15 cellular contexts compared by ENCODE assay signal in genomic region chr10:128985036-128985435, GRCh38.
A peak's percentile ranks its signal among the peaks of the same experiment; 100 is the strongest.
DNase-seq lines count a peak whose midpoint lies in the region; ATAC-seq and TF ChIP-seq lines count a peak whose summit lies in the region.
"Had no signal": no experiment of that assay in that cellular context is flagged by ENCODE, and none has a peak within 500 bp of the region (broad histone marks: within the 10 kb centered on the region; RNA-seq: fewer than 3 reads in every experiment).

No MANE protein-coding gene starts in this region.

- H3K27me3 Mint-ChIP-seq in osteocyte (ENCODE audit: unreplicated experiment) (no peaks in the 10 kb centered on the region), type B pancreatic cell (peaks cover 3% of the 10 kb centered on the region)

- no peaks in the 10 kb centered on the region for H3K4me1 Mint-ChIP-seq in osteocyte (ENCODE audit: unreplicated experiment)
- H3K4me1 Mint-ChIP-seq in type B pancreatic cell (ENCODE audit: unreplicated experiment), result no peaks in the 10 kb centered on the region

- ATAC-seq in GM19328 (IDR thresholded peaks at IDR 0.05; ENCODE audit: unreplicated experiment), result no peak
- ATAC-seq in GM19463 (IDR thresholded peaks at IDR 0.05; ENCODE audit: unreplicated experiment), result no peak
- ATAC-seq: A549, GM23338 had no signal

- H3K9me3 Mint-ChIP-seq in osteocyte (ENCODE audit: unreplicated experiment) (peaks cover 28% of the 10 kb centered on the region), type B pancreatic cell (no peaks in the 10 kb centered on the region)
- H3K9me3 Mint-ChIP-seq: GM23338 had no signal

- peak; percentile 5 for DNase-seq in activated CD8-positive, alpha-beta memory T cell treated with anti-CD3 and anti-CD28 coated beads for 24 hours
- DNase-seq in activated CD8-positive, alpha-beta memory T cell treated with anti-CD3 and anti-CD28 coated beads, Interleukin-2, amount 50 U/mL, for 4 hours, result no peak
- DNase-seq in coronary artery (ENCODE audit: low spot score), result peak; percentile 19
- peak; percentile 56 for DNase-seq in osteocyte (ENCODE audit: extremely low spot score, unreplicated experiment)
- peak; percentile 29 for DNase-seq in type B pancreatic cell (ENCODE audit: extremely low spot score, unreplicated experiment)
- DNase-seq: AML-193; Caco-2; CD4-positive, alpha-beta T cell; HCEC 1CT had no signal

- TF ChIP-seq CTCF in coronary artery (IDR thresholded peaks at IDR 0.05) (no peak), osteocyte (IDR thresholded peaks at IDR 0.05) (no peak), type B pancreatic cell (conservative IDR thresholded peaks at IDR 0.05) (no peak)

- H3K36me3 Mint-ChIP-seq in osteocyte (ENCODE audit: unreplicated experiment) (no peaks in the 10 kb centered on the region), type B pancreatic cell (no peaks in the 10 kb centered on the region)

- H3K27ac Mint-ChIP-seq in osteocyte (ENCODE audit: unreplicated experiment) (no peak overlapping the region), type B pancreatic cell (no peak overlapping the region)
- H3K27ac Mint-ChIP-seq: CD4-positive, alpha-beta T cell; GM23338 had no signal

- H3K4me3 ChIP-seq in coronary artery, result no peak overlapping the region
- H3K4me3 ChIP-seq: A549, GM23338 had no signal

- H3K27ac ChIP-seq in coronary artery, result no peak overlapping the region
- H3K27ac ChIP-seq: 22Rv1, A549, C4-2B had no signal

- H3K4me3 Mint-ChIP-seq in osteocyte (ENCODE audit: unreplicated experiment) (no peak overlapping the region), type B pancreatic cell (no peak overlapping the region)
- H3K4me3 Mint-ChIP-seq: CD4-positive, alpha-beta T cell; GM23338 had no signal
